1 cellular context compared by ENCODE assay signal in genomic region chr1:67749844-67750689, GRCh38.
TF ChIP-seq lines count a peak whose summit lies in the region.

No MANE protein-coding gene starts in this region.

TF ChIP-seq in K562, 482 proteins besides CTCF, POLR2A, EP300 and RAD21 (continued from another document):
- peak; percentile 43; the same call in 1 of the 2 replicates for TF ChIP-seq CREB3 (tag; conservative IDR thresholded peaks at IDR 0.05; ENCODE audit: low read depth)
- TF ChIP-seq MAZ (CRISPR knock-in tag; conservative IDR thresholded peaks at IDR 0.05 in 1 of 2, IDR thresholded peaks at IDR 0.05 in 1 of 2), result peak in 1 of 2 experiments; percentile 27; a peak in 1 of 4 replicates
- TF ChIP-seq SMARCA4 (IDR thresholded peaks at IDR 0.05), result peak; percentile 53; the same call in 1 of the 2 replicates
- peak; percentile 29; the same call in 1 of the 2 replicates for TF ChIP-seq ELF4 (CRISPR knock-in tag; IDR thresholded peaks at IDR 0.05)
- TF ChIP-seq NEUROD1 (IDR thresholded peaks at IDR 0.05; ENCODE audit: borderline replicate concordance, low read depth, low read length, partially characterized antibody), result no peak
- TF ChIP-seq MTA1 (IDR thresholded peaks at IDR 0.05; ENCODE audit: borderline replicate concordance), result no peak
- TF ChIP-seq MAFG (tag; conservative IDR thresholded peaks at IDR 0.05), result peak; percentile 88
- peak; percentile 49; the same call in 1 of the 2 replicates for TF ChIP-seq DPF2 (IDR thresholded peaks at IDR 0.05)
